1 cellular context compared by ENCODE assay signal in genomic region chr18:3458378-3458777, GRCh38.
TF ChIP-seq lines count a peak whose summit lies in the region.

No MANE protein-coding gene starts in this region.

TF ChIP-seq in GM12878, 131 proteins besides CTCF, POLR2A, EP300 and RAD21 (continued from another document):
- TF ChIP-seq ZBTB4 (CRISPR knock-in tag; IDR thresholded peaks at IDR 0.05) (no peak), MTA2 (IDR thresholded peaks at IDR 0.05; ENCODE audit: low read depth) (no peak), MAX (IDR thresholded peaks at IDR 0.05; ENCODE audit: low read depth, low read length) (no peak), ZBTB40 (IDR thresholded peaks at IDR 0.05; ENCODE audit: borderline replicate concordance) (no peak), NFXL1 (IDR thresholded peaks at IDR 0.05; ENCODE audit: borderline replicate concordance) (no peak), NKRF (conservative IDR thresholded peaks at IDR 0.05) (no peak), ZSCAN29 (IDR thresholded peaks at IDR 0.05) (no peak), PAX5 (IDR thresholded peaks at IDR 0.05; ENCODE audit: borderline replicate concordance, low read depth, low read length) (no peak), ATF2 (IDR thresholded peaks at IDR 0.05; ENCODE audit: low read length) (no peak), FOS (IDR thresholded peaks at IDR 0.05; ENCODE audit: borderline replicate concordance, extremely low read depth, insufficient read length) (no peak)
